ENCODE assay signal across 11 cellular contexts in the genomic region with DNA sequence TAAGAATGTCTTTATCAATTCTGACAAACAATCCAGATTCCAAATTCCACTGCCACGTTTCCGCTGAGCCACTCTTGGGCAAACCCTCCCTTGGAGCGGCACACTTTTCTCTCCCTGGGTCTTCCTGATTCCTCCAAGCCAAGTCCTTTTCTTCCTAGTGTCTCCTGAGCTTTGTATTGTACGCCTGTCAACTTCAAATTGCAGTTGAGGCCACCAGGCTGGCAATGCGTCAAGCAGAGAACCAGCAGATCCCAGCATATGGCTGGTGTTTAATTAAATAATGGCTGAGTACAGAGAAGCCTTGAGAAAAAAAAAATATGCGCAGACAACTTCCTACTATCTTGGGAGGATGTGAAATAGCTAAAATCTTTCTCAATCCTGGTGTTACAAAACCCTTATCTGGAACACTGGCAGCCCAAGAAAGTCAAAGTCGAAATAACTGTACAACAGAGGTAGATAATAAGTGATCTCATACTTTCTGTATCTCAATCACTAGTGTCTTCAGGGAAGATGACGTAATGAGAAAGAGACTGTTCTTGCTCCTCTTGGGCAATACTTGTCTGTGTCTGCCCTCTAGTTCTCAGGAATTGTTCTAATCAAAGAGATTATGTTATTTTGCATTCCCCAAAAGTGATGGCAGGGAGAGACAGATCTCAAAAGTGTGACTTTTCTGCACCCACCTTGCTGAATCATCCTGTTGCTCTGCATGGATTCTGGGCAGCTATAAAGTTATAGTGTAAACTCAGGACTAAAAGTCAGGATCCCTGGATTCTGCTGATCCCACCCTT. TPM values are rescaled to one million over a fixed set of nuclear protein-coding genes. Genes with fewer than 3 reads are reported as not detected.
DNase-seq lines count a peak whose midpoint lies in the region; ATAC-seq and TF ChIP-seq lines count a peak whose summit lies in the region.
"Had no signal": no experiment of that assay in that cellular context is flagged by ENCODE, and none has a peak within 500 bp of the region (broad histone marks: within the 10 kb centered on the region; RNA-seq: fewer than 3 reads in every experiment).

No MANE protein-coding gene starts in this region.

- POLR2A ChIA-PET in naive thymus-derived CD4-positive, alpha-beta T cell (lab: Charles Lee), result no interaction called here

- no peaks in the 10 kb centered on the region for H3K36me3 ChIP-seq in naive thymus-derived CD4-positive, alpha-beta T cell (ENCODE audit: control insufficient read depth in 2 of 3, insufficient read depth in 3 of 3, low read length in 3 of 3)
- H3K36me3 ChIP-seq in psoas muscle (ENCODE audit: insufficient read depth in 1 of 2, low read depth in 1 of 2) (no peaks in the 10 kb centered on the region), WERI-Rb-1 (no peaks in the 10 kb centered on the region)

- no peak overlapping the region for H3K4me3 ChIP-seq in epithelial cell of esophagus (ENCODE audit: low read length)
- no peak overlapping the region for H3K4me3 ChIP-seq in naive thymus-derived CD4-positive, alpha-beta T cell (ENCODE audit: low read length)
- no peak overlapping the region for H3K4me3 ChIP-seq in psoas muscle
- H3K4me3 ChIP-seq in WERI-Rb-1 (ENCODE audit: low read depth, low read length), result no peak overlapping the region

- peak overlapping the region; percentile 31 to 89 (median 63) for H3K27ac Mint-ChIP-seq in CD14-positive monocyte
- no peak overlapping the region for H3K27ac Mint-ChIP-seq in naive thymus-derived CD4-positive, alpha-beta T cell
- H3K27ac Mint-ChIP-seq in activated CD8-positive, alpha-beta memory T cell treated with anti-CD3 and anti-CD28 coated beads, Interleukin-2, amount 10 ng/mL, durations not matched to agents 7 days and 5 days, result no peak overlapping the region

- peaks cover 0 to 2% (median 0%) of the 10 kb centered on the region in 7 donors for H3K9me3 Mint-ChIP-seq in CD14-positive monocyte
- H3K9me3 Mint-ChIP-seq in naive thymus-derived CD4-positive, alpha-beta T cell, result no peaks in the 10 kb centered on the region
- no peaks in the 10 kb centered on the region for H3K9me3 Mint-ChIP-seq in activated CD8-positive, alpha-beta memory T cell treated with anti-CD3 and anti-CD28 coated beads, Interleukin-2, amount 10 ng/mL, durations not matched to agents 7 days and 5 days (ENCODE audit: low read depth)

- peak; percentile 78 for ATAC-seq in naive thymus-derived CD4-positive, alpha-beta T cell
- ATAC-seq in psoas muscle, result no peak
- no peak for ATAC-seq in activated CD8-positive, alpha-beta memory T cell treated with anti-CD3 and anti-CD28 coated beads, Interleukin-2, amount 10 ng/mL, durations not matched to agents 7 days and 5 days

- H3K9me3 ChIP-seq in naive thymus-derived CD4-positive, alpha-beta T cell (ENCODE audit: control insufficient read depth in 2 of 3, low read length in 3 of 3), result no peaks in the 10 kb centered on the region
- no peaks in the 10 kb centered on the region for H3K9me3 ChIP-seq in psoas muscle
- no peaks in the 10 kb centered on the region for H3K9me3 ChIP-seq in WERI-Rb-1 (ENCODE audit: severe bottlenecking)

- DNase-seq in CD14-positive monocyte (ENCODE audit: low spot score), result no peak
- DNase-seq in NCI-H226, result peak; percentile 97
- peak; percentile 79 for DNase-seq in epithelial cell of esophagus (ENCODE audit: low read depth)
- DNase-seq in naive thymus-derived CD4-positive, alpha-beta T cell, result no peak
- DNase-seq in psoas muscle, result no peak
- DNase-seq in activated CD8-positive, alpha-beta memory T cell treated with anti-CD3 and anti-CD28 coated beads, Interleukin-2, amount 10 ng/mL, durations not matched to agents 7 days and 5 days, result no peak
- no peak for DNase-seq in WERI-Rb-1
- DNase-seq in activated CD8-positive, alpha-beta memory T cell treated with anti-CD3 and anti-CD28 coated beads for 24 hours, result no peak
- DNase-seq: amniotic stem cell, islet precursor cell, NCI-H1417 treated with DMSO at 0.1 percent for 48 hours had no signal

- no peaks in the 10 kb centered on the region for H3K36me3 Mint-ChIP-seq in CD14-positive monocyte
- H3K36me3 Mint-ChIP-seq in naive thymus-derived CD4-positive, alpha-beta T cell, result no peaks in the 10 kb centered on the region
- H3K36me3 Mint-ChIP-seq in activated CD8-positive, alpha-beta memory T cell treated with anti-CD3 and anti-CD28 coated beads, Interleukin-2, amount 10 ng/mL, durations not matched to agents 7 days and 5 days, result no peaks in the 10 kb centered on the region

- no peak for TF ChIP-seq CTCF in CD14-positive monocyte (IDR thresholded peaks at IDR 0.05)
- TF ChIP-seq CTCF in epithelial cell of esophagus (IDR thresholded peaks at IDR 0.05; ENCODE audit: insufficient read depth, low read depth, low read length, missing control alignments), result no peak
- no peak for TF ChIP-seq CTCF in psoas muscle (IDR thresholded peaks at IDR 0.05)
- no peak for TF ChIP-seq CTCF in WERI-Rb-1 (IDR thresholded peaks at IDR 0.05; ENCODE audit: low read depth, low read length)

- peak overlapping the region in 1 of 2 donors; percentile 9 for H3K4me3 Mint-ChIP-seq in CD14-positive monocyte
- no peak overlapping the region for H3K4me3 Mint-ChIP-seq in naive thymus-derived CD4-positive, alpha-beta T cell
- H3K4me3 Mint-ChIP-seq in activated CD8-positive, alpha-beta memory T cell treated with anti-CD3 and anti-CD28 coated beads, Interleukin-2, amount 10 ng/mL, durations not matched to agents 7 days and 5 days, result no peak overlapping the region

- no peaks in the 10 kb centered on the region for H3K4me1 ChIP-seq in naive thymus-derived CD4-positive, alpha-beta T cell (ENCODE audit: control insufficient read depth in 2 of 2, insufficient read depth in 2 of 2, low read length in 2 of 2)
- H3K4me1 ChIP-seq in psoas muscle, result peaks cover 10% of the 10 kb centered on the region

- peaks cover 15% of the 10 kb centered on the region for H3K4me1 Mint-ChIP-seq in CD14-positive monocyte
- H3K4me1 Mint-ChIP-seq in naive thymus-derived CD4-positive, alpha-beta T cell, result no peaks in the 10 kb centered on the region
- H3K4me1 Mint-ChIP-seq in activated CD8-positive, alpha-beta memory T cell treated with anti-CD3 and anti-CD28 coated beads, Interleukin-2, amount 10 ng/mL, durations not matched to agents 7 days and 5 days, result no peaks in the 10 kb centered on the region

- H3K27ac ChIP-seq in naive thymus-derived CD4-positive, alpha-beta T cell (ENCODE audit: low read depth, low read length), result no peak overlapping the region
- no peak overlapping the region for H3K27ac ChIP-seq in psoas muscle
- H3K27ac ChIP-seq in WERI-Rb-1, result no peak overlapping the region

- intact Hi-C loops in CD14-positive monocyte (cut with micrococcal nuclease), result no loop called here
- intact Hi-C loops in naive thymus-derived CD4-positive, alpha-beta T cell (cut with micrococcal nuclease), result no loop called here
- intact Hi-C loops in psoas muscle (cut with DNase I), result loop anchor here in 1 of 2 donors (5.0 kb wide), 1 partner anchor 39 kb away; no protein-coding TSS in a partner anchor

- 68 to 73% (median 73%) methylated on average over 8 of the region's 8 CpGs for WGBS in psoas muscle, 3 donors

- CTCF ChIA-PET in naive thymus-derived CD4-positive, alpha-beta T cell (lab: Charles Lee), result interaction anchor here (0.7 kb wide), 1 partner anchor 18 kb away, joined by 4 read pairs; no protein-coding TSS in a partner anchor
- CTCF ChIA-PET in activated CD8-positive, alpha-beta memory T cell treated with anti-CD3 and anti-CD28 coated beads, Interleukin-2, amount 10 ng/mL, durations not matched to agents 7 days and 5 days (lab: Charles Lee), result no interaction called here

- peaks cover 0 to 14% (median 2%) of the 10 kb centered on the region in 3 donors for H3K27me3 Mint-ChIP-seq in CD14-positive monocyte (ENCODE audit: low read depth in 3 of 3)
- H3K27me3 Mint-ChIP-seq in naive thymus-derived CD4-positive, alpha-beta T cell, result peaks cover 7 to 38% (median 21%) of the 10 kb centered on the region in 5 donors
- H3K27me3 Mint-ChIP-seq in activated CD8-positive, alpha-beta memory T cell treated with anti-CD3 and anti-CD28 coated beads, Interleukin-2, amount 10 ng/mL, durations not matched to agents 7 days and 5 days, result peaks cover 29% of the 10 kb centered on the region

- H3K27me3 ChIP-seq in naive thymus-derived CD4-positive, alpha-beta T cell (ENCODE audit: control insufficient read depth in 2 of 2, insufficient read depth in 2 of 2, low read length in 2 of 2), result no peaks in the 10 kb centered on the region
- H3K27me3 ChIP-seq in psoas muscle (ENCODE audit: insufficient read depth in 3 of 3, low read length in 2 of 3), result no peaks in the 10 kb centered on the region
- no peaks in the 10 kb centered on the region for H3K27me3 ChIP-seq in WERI-Rb-1 (ENCODE audit: insufficient read depth, low read depth, severe bottlenecking)

RNA-seq across cellular contexts. Expression of a gene that starts 15.0 kb away (rescaled TPM):
- not detected for polyA plus RNA-seq in CD14-positive monocyte
- total RNA-seq in naive thymus-derived CD4-positive, alpha-beta T cell, result not detected
- polyA plus RNA-seq in naive thymus-derived CD4-positive, alpha-beta T cell, result not detected
- not detected for total RNA-seq in psoas muscle
- not detected for polyA plus RNA-seq in psoas muscle
- not detected for total RNA-seq in activated CD8-positive, alpha-beta memory T cell treated with anti-CD3 and anti-CD28 coated beads, Interleukin-2, amount 10 ng/mL, durations not matched to agents 7 days and 5 days

Comparison
In these comparisons a context has a peak if more than half of its experiments do, and no peak if none do; other contexts are left out.
1. DNase-seq: peak in NCI-H226 (single experiment) and epithelial cell of esophagus (single experiment); none in CD14-positive monocyte (single experiment), naive thymus-derived CD4-positive, alpha-beta T cell (0 of 9), psoas muscle (0 of 2), activated CD8-positive, alpha-beta memory T cell treated with anti-CD3 and anti-CD28 coated beads, Interleukin-2, amount 10 ng/mL, durations not matched to agents 7 days and 5 days (single experiment), WERI-Rb-1 (single experiment) and activated CD8-positive, alpha-beta memory T cell treated with anti-CD3 and anti-CD28 coated beads for 24 hours (single experiment).
2. H3K27ac Mint-ChIP-seq: peak in CD14-positive monocyte (7 of 7); none in naive thymus-derived CD4-positive, alpha-beta T cell (0 of 9) and activated CD8-positive, alpha-beta memory T cell treated with anti-CD3 and anti-CD28 coated beads, Interleukin-2, amount 10 ng/mL, durations not matched to agents 7 days and 5 days (single experiment).